1 cellular context compared by ENCODE assay signal in genomic region chr12:98297557-98297956, GRCh38.
TF ChIP-seq lines count a peak whose summit lies in the region.

No MANE protein-coding gene starts in this region.

TF ChIP-seq in GM23338, 12 proteins besides CTCF, POLR2A, EP300 and RAD21 (continued from another document):
- no peak for TF ChIP-seq ZNF462 (CRISPR knock-in tag; IDR thresholded peaks at IDR 0.05)
- no peak for TF ChIP-seq ZNF331 (CRISPR knock-in tag; IDR thresholded peaks at IDR 0.05; ENCODE audit: low read depth)
TF ChIP-seq in GM23338: peak in this region for 1.
